ENCODE assay signal across 1 cellular context in the genomic region with DNA sequence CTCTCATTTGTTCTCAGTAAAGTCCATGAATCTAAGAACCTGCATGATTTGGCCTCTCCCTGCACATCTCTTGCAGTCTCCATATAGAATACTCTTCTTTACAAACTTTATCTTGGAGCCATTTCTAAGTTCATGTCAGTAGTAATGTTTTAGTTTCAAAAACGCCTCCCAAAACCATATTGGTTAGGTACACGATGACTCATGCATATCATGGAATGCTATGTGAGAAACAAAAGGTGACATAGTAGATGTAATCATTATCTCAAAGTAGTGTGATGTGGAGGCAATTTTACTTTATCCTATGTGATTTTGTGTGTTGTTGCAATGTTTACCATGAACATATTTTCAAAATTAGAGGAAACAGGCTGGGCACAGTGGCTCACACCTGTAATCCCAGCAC.
TF ChIP-seq lines count a peak whose summit lies in the region.

No MANE protein-coding gene starts in this region.

TF ChIP-seq in K562, 482 proteins besides CTCF, POLR2A, EP300 and RAD21 (continued from another document):
- TF ChIP-seq, protein P1, sequence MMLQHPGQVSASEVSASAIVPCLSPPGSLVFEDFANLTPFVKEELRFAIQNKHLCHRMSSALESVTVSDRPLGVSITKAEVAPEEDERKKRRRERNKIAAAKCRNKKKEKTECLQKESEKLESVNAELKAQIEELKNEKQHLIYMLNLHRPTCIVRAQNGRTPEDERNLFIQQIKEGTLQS (IDR thresholded peaks at IDR 0.05): 0 out of 2 replicates have a peak, but pooled peaks have one; percentile 21
- TF ChIP-seq, protein P1 (CRISPR knock-in tag; conservative IDR thresholded peaks at IDR 0.05): no peak
